Comparison of ENCODE assay signal across 2 cellular contexts in the genomic region with DNA sequence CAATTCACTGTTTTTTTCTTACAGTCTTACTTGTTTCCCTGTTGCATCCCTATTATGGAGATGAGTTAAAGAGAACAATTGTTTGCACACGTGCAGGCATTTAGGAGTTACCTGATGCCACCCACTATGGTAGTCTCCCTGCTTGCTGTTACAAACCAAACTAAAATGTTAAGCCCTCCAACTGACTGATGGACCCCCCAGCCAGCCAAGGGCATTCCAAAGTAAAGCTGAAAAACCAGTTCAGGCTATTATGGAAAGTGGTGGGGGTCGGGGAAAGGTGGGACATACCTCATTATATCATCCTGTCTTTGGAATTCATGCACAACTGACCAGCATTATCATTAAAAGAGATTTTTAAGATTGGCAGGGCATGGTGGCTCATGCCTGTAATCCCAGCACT.
TF ChIP-seq lines count a peak whose summit lies in the region.

No MANE protein-coding gene starts in this region.

TF ChIP-seq in GM23338, 12 proteins besides CTCF, POLR2A, EP300 and RAD21:
- TF ChIP-seq ETS1 (IDR thresholded peaks at IDR 0.05), result no peak
TF ChIP-seq in GM23338: peak in this region for 0.

TF ChIP-seq in K562, 482 proteins besides CTCF, POLR2A, EP300 and RAD21:
- TF ChIP-seq RB1 (IDR thresholded peaks at IDR 0.05; ENCODE audit: low read depth), result 0 out of 2 replicates have a peak, but pooled peaks have one; percentile 17
- peak; percentile 28; the same call in 1 of the 2 replicates for TF ChIP-seq STAG1 (CRISPR knock-in tag; IDR thresholded peaks at IDR 0.05; ENCODE audit: borderline replicate concordance)
- no peak for TF ChIP-seq ZNF224 (CRISPR knock-in tag; IDR thresholded peaks at IDR 0.05)
- TF ChIP-seq ATF3 (IDR thresholded peaks at IDR 0.05), result no peak
- TF ChIP-seq ATF3 (CRISPR knock-in tag; conservative IDR thresholded peaks at IDR 0.05), result 0 out of 2 replicates have a peak, but pooled peaks have one; percentile 69
- TF ChIP-seq ZMIZ1 (IDR thresholded peaks at IDR 0.05; ENCODE audit: low read depth in 2 of 2, low read length in 2 of 2), result no peak
- TF ChIP-seq ARHGAP35 (IDR thresholded peaks at IDR 0.05; ENCODE audit: partially characterized antibody), result no peak
- TF ChIP-seq AFF4 (CRISPR knock-in tag; IDR thresholded peaks at IDR 0.05), result 0 out of 2 replicates have a peak, but pooled peaks have one; percentile 30
- TF ChIP-seq ERF (CRISPR knock-in tag; IDR thresholded peaks at IDR 0.05), result no peak
- TF ChIP-seq TARDBP (IDR thresholded peaks at IDR 0.05), result no peak
- TF ChIP-seq TEAD2 (tag; IDR thresholded peaks at IDR 0.05), result 0 out of 2 replicates have a peak, but pooled peaks have one; percentile 36
- no peak for TF ChIP-seq HNRNPK (IDR thresholded peaks at IDR 0.05; ENCODE audit: low read depth, low read length, poor library complexity, severe bottlenecking)
- TF ChIP-seq FOXJ3 (CRISPR knock-in tag; IDR thresholded peaks at IDR 0.05), result peak; percentile 10; the same call in 1 of the 2 replicates
